ENCODE assay signal across 8 cellular contexts in genomic region chr11:117230286-117230961, GRCh38.
A peak's percentile ranks its signal among the peaks of the same experiment; 100 is the strongest.
DNase-seq lines count a peak whose midpoint lies in the region; ATAC-seq and TF ChIP-seq lines count a peak whose summit lies in the region.

No MANE protein-coding gene starts in this region.

- no peak for TF ChIP-seq CTCF in AG04449 (IDR thresholded peaks at IDR 0.05; ENCODE audit: insufficient read depth, low read length, missing control alignments)

- H3K4me1 ChIP-seq in stomach smooth muscle (ENCODE audit: control insufficient read depth, insufficient read depth, low read length): peaks cover 33% of the 10 kb centered on the region

- CTCF ChIA-PET in AG04449 (lab: Yijun Ruan, JAX): interaction anchor here (0.8 to 11.4 kb wide), 13 partner anchors 8 to 496 kb away, joined by 3 to 191 read pairs (median 5); partner anchors contain the start of genes APOA5 and ZPR1

- H3K9me3 ChIP-seq in stomach smooth muscle (ENCODE audit: control insufficient read depth in 2 of 2, low read length in 2 of 2): no peaks in the 10 kb centered on the region

- peaks cover 29 to 33% of the 10 kb centered on the region in 2 donors for H3K36me3 ChIP-seq in stomach smooth muscle (ENCODE audit: control insufficient read depth in 2 of 2, insufficient read depth in 2 of 2, low read length in 2 of 2)

- peak overlapping the region in 1 of 2 donors; percentile 93 for H3K9ac ChIP-seq in stomach smooth muscle (ENCODE audit: low read length in 2 of 2)

- POLR2A ChIA-PET in AG04449 (lab: Yijun Ruan, JAX): interaction anchor here (0.6 to 1.1 kb wide), 3 partner anchors 8 to 40 kb away, joined by 3 to 4 read pairs (median 4); no protein-coding TSS in a partner anchor

- DNase-seq in AG04449 (ENCODE audit: low read depth, low spot score): no peak
- DNase-seq in activated T-cell treated with anti-CD3 and anti-CD28 coated beads for 48 hours (ENCODE audit: low read depth): peak; percentile 55
- DNase-seq in islet precursor cell: peak; percentile 12
- no peak for DNase-seq in COLO668 (lab: John Stamatoyannopoulos, UW; ENCODE audit: unreplicated experiment)

- H3K4me3 ChIP-seq in AG04449 (ENCODE audit: low read depth, low read length) (peak overlapping the region; percentile 91), stomach smooth muscle (ENCODE audit: low read length in 2 of 2) (peak overlapping the region in 1 of 2 donors; percentile 94)

- H3K27ac ChIP-seq in stomach smooth muscle (ENCODE audit: low read length): peak overlapping the region; percentile 95

- peak; percentile 30 for ATAC-seq in HG03432 (IDR thresholded peaks at IDR 0.05; ENCODE audit: unreplicated experiment)
- ATAC-seq in GM21737 (IDR thresholded peaks at IDR 0.05; ENCODE audit: unreplicated experiment): no peak
- no peak for ATAC-seq in HG03025 (IDR thresholded peaks at IDR 0.05; ENCODE audit: low FRiP score, unreplicated experiment)

- H3K27me3 ChIP-seq in stomach smooth muscle (ENCODE audit: control insufficient read depth in 1 of 2, insufficient read depth in 2 of 2, low read length in 2 of 2): no peaks in the 10 kb centered on the region

Comparison
In these comparisons a context has a peak if more than half of its experiments do, and no peak if none do; other contexts are left out.
1. DNase-seq: peak in activated T-cell treated with anti-CD3 and anti-CD28 coated beads for 48 hours (single experiment) and islet precursor cell (single experiment); none in AG04449 (single experiment) and COLO668 (single experiment).